In genomic region chr9:121393318-121393717, GRCh38 we compare ENCODE assay signal across 17 cellular contexts. TPM values are rescaled to one million over a fixed set of nuclear protein-coding genes. Genes with fewer than 3 reads are reported as not detected.
DNase-seq lines count a peak whose midpoint lies in the region; ATAC-seq lines count a peak whose summit lies in the region.
"Had no signal": no experiment of that assay in that cellular context is flagged by ENCODE, and none has a peak within 500 bp of the region (broad histone marks: within the 10 kb centered on the region; RNA-seq: fewer than 3 reads in every experiment).

No MANE protein-coding gene starts in this region.

- ATAC-seq in esophagus mucosa (peak; percentile 80), HG03442 (IDR thresholded peaks at IDR 0.05; ENCODE audit: unreplicated experiment) (no peak)
- ATAC-seq: left lung had no signal

- no peaks in the 10 kb centered on the region for H3K27me3 ChIP-seq in ACC112 (ENCODE audit: insufficient read depth, low read length)
- H3K27me3 ChIP-seq: hepatocyte, left lung had no signal

- intact Hi-C loops in posterior vena cava (cut with DNase I) = no loop called here

- H3K4me1 ChIP-seq in ACC112 (ENCODE audit: control insufficient read depth, insufficient read depth, low read length, unreplicated experiment) = peaks cover 10% of the 10 kb centered on the region
- H3K4me1 ChIP-seq: BE2C had no signal

- H3K79me2 ChIP-seq in ACC112 (ENCODE audit: control insufficient read depth, insufficient read depth, low read length, unreplicated experiment) = no peaks in the 10 kb centered on the region
- H3K79me2 ChIP-seq: hepatocyte had no signal

- peak overlapping the region; percentile 55 for H2AFZ ChIP-seq in ACC112 (ENCODE audit: low read length, unreplicated experiment)
- H2AFZ ChIP-seq: hepatocyte, PC-9 had no signal

- no peak overlapping the region for H3K4me3 ChIP-seq in ACC112 (ENCODE audit: low read depth, low read length)
- H3K4me3 ChIP-seq: hepatocyte, left lung, PC-9 had no signal

- no peaks in the 10 kb centered on the region for H3K36me3 ChIP-seq in ACC112 (ENCODE audit: insufficient read depth, low read length)
- H3K36me3 ChIP-seq: BE2C, left lung had no signal

- peak; percentile 75 for DNase-seq in GF-D8 (lab: John Stamatoyannopoulos, UW)
- DNase-seq in RPMI7951 (ENCODE audit: low read depth) = peak; percentile 20
- no peak for DNase-seq in NCI-H446 (lab: John Stamatoyannopoulos, UW)
- DNase-seq in NCI-H446 treated with DMSO at 0.1 percent for 48 hours (lab: John Stamatoyannopoulos, UW) = no peak
- no peak for DNase-seq in posterior vena cava (ENCODE audit: low spot score)
- DNase-seq: BE2C; left lung; naive B cell; NCI-H1092 treated with DMSO at 0.1 percent for 48 hours; NCI-H345; PC-9; stimulated activated CD4-positive, alpha-beta T cell treated with anti-CD3 and anti-CD28 coated beads, Interleukin-1b, Interleukin-23, amount 100 ng/mL, for 48 hours; stimulated activated CD8-positive, alpha-beta memory T cell treated with anti-CD3 and anti-CD28 coated beads, Interleukin-4, amount 100 ng/mL, for 48 hours had no signal

- 0 out of 2 replicates have a peak overlapping the region, but pooled peaks have one; percentile 5 for H3K27ac ChIP-seq in ACC112 (ENCODE audit: low read depth, low read length)
- H3K27ac ChIP-seq: hepatocyte, PC-9 had no signal

RNA-seq across cellular contexts. Expression of gene STOM, which starts 23.3 kb away (rescaled TPM):
- total RNA-seq in RPMI7951 (2014; rRNA removed; shearing (Covaris generic)) = 43.7 and 45.1 TPM in 2 replicates
- total RNA-seq in esophagus mucosa (65.5 TPM), posterior vena cava (100 to 1,000 TPM; 352 to 371 TPM)

Comparison
In these comparisons a context has a peak if more than half of its experiments do, and no peak if none do; other contexts are left out.
1. DNase-seq: peak in GF-D8 (single experiment) and RPMI7951 (single experiment); none in NCI-H446 (0 of 2), NCI-H446 treated with DMSO at 0.1 percent for 48 hours (single experiment) and posterior vena cava (single experiment).